ENCODE assay signal across 14 cellular contexts in genomic region chr15:58549013-58549779, GRCh38.
DNase-seq lines count a peak whose midpoint lies in the region; ATAC-seq and TF ChIP-seq lines count a peak whose summit lies in the region.
"Had no signal": no experiment of that assay in that cellular context is flagged by ENCODE, and none has a peak within 500 bp of the region (broad histone marks: within the 10 kb centered on the region; RNA-seq: fewer than 3 reads in every experiment).

No MANE protein-coding gene starts in this region.

- CTCF ChIA-PET in AG04450 (lab: Charles Lee): interaction anchor here (0.6 kb wide), 1 partner anchor 75 kb away, joined by 3 read pairs; no protein-coding TSS in a partner anchor
- CTCF ChIA-PET in CD8-positive, alpha-beta T cell (lab: Charles Lee): no interaction called here

- peaks cover 63% of the 10 kb centered on the region for H3K4me1 Mint-ChIP-seq in activated CD4-positive, alpha-beta T cell treated with anti-CD3 and anti-CD28 coated beads, Interleukin-2, amount 10 ng/mL, durations not matched to agents 24 days and 14 days
- peaks cover 22% of the 10 kb centered on the region for H3K4me1 Mint-ChIP-seq in CD8-positive, alpha-beta T cell (ENCODE audit: low read depth)
- H3K4me1 Mint-ChIP-seq in activated T-helper 1 cell treated with anti-CD3 and anti-CD28 coated beads, Interleukin-12 subunit alpha, Interleukin-12 subunit beta, Interleukin-2, Interleukin-4 antibody, amounts not matched to agents 30 ng/mL and 10 ng/mL and 1 ng/mL, durations not matched to agents 14 hours and 24 hours and 36 hours (ENCODE audit: low read depth): peaks cover 76% of the 10 kb centered on the region

- H3K27me3 ChIP-seq in AG04450 (ENCODE audit: control insufficient read depth, insufficient read depth, low read length) (no peaks in the 10 kb centered on the region), dorsolateral prefrontal cortex (no peaks in the 10 kb centered on the region)
- no peaks in the 10 kb centered on the region for H3K27me3 ChIP-seq in CD8-positive, alpha-beta T cell (ENCODE audit: insufficient read depth, low read length)

- DNase-seq in AG04450 (ENCODE audit: low read depth, low spot score) (peak; percentile 53), LHCN-M2 (ENCODE audit: low read depth) (peak; percentile 71), dorsolateral prefrontal cortex (no peak), myocyte (ENCODE audit: low read depth) (peak; percentile 94), amygdala (lab: John Stamatoyannopoulos, UW) (no peak)
- DNase-seq in activated CD4-positive, alpha-beta T cell treated with anti-CD3 and anti-CD28 coated beads, Interleukin-2, amount 10 ng/mL, durations not matched to agents 24 days and 14 days: no peak
- DNase-seq in CD8-positive, alpha-beta T cell: no peak
- no peak for DNase-seq in activated T-helper 1 cell treated with anti-CD3 and anti-CD28 coated beads, Interleukin-12 subunit alpha, Interleukin-12 subunit beta, Interleukin-2, Interleukin-4 antibody, amounts not matched to agents 30 ng/mL and 10 ng/mL and 1 ng/mL, durations not matched to agents 14 hours and 24 hours and 36 hours (ENCODE audit: low spot score)
- DNase-seq: dermis blood vessel endothelial cell, H9, NCI-H1048, NCI-H510A treated with DMSO at 0.1 percent for 48 hours, nephron progenitor cell had no signal

- peaks cover 10% of the 10 kb centered on the region for H3K9me3 Mint-ChIP-seq in activated CD4-positive, alpha-beta T cell treated with anti-CD3 and anti-CD28 coated beads, Interleukin-2, amount 10 ng/mL, durations not matched to agents 24 days and 14 days
- H3K9me3 Mint-ChIP-seq in CD8-positive, alpha-beta T cell: no peaks in the 10 kb centered on the region
- H3K9me3 Mint-ChIP-seq in activated T-helper 1 cell treated with anti-CD3 and anti-CD28 coated beads, Interleukin-12 subunit alpha, Interleukin-12 subunit beta, Interleukin-2, Interleukin-4 antibody, amounts not matched to agents 30 ng/mL and 10 ng/mL and 1 ng/mL, durations not matched to agents 14 hours and 24 hours and 36 hours: no peaks in the 10 kb centered on the region
- H3K9me3 Mint-ChIP-seq: H9, nephron progenitor cell had no signal

- POLR2A ChIA-PET in AG04450 (lab: Yijun Ruan, JAX): no interaction called here
- POLR2A ChIA-PET in CD8-positive, alpha-beta T cell (lab: Charles Lee): no interaction called here

- H3K4me1 ChIP-seq in CD8-positive, alpha-beta T cell (ENCODE audit: insufficient read depth, low read length): peaks cover 19% of the 10 kb centered on the region

- TF ChIP-seq CTCF in AG04450 (IDR thresholded peaks at IDR 0.05; ENCODE audit: low read depth, low read length) (no peak), dorsolateral prefrontal cortex (IDR thresholded peaks at IDR 0.05 in 54 of 56, conservative IDR thresholded peaks at IDR 0.05 in 2 of 56; ENCODE audit: low read depth in 1 of 56, partially characterized antibody in 56 of 56) (no peak)
- no peak for TF ChIP-seq CTCF in CD8-positive, alpha-beta T cell (IDR thresholded peaks at IDR 0.05)

- ATAC-seq in CD8-positive, alpha-beta T cell: no peak

- H3K36me3 ChIP-seq in CD8-positive, alpha-beta T cell (ENCODE audit: insufficient read depth, low read length): no peaks in the 10 kb centered on the region

- H3K9me3 ChIP-seq in AG04450 (ENCODE audit: control insufficient read depth, insufficient read depth, low read length): no peaks in the 10 kb centered on the region; the same call in 1 of the 2 replicates
- no peaks in the 10 kb centered on the region for H3K9me3 ChIP-seq in CD8-positive, alpha-beta T cell (ENCODE audit: low read length)

- no peaks in the 10 kb centered on the region for H3K27me3 Mint-ChIP-seq in activated CD4-positive, alpha-beta T cell treated with anti-CD3 and anti-CD28 coated beads, Interleukin-2, amount 10 ng/mL, durations not matched to agents 24 days and 14 days
- H3K27me3 Mint-ChIP-seq in CD8-positive, alpha-beta T cell (ENCODE audit: low read depth): no peaks in the 10 kb centered on the region
- no peaks in the 10 kb centered on the region for H3K27me3 Mint-ChIP-seq in activated T-helper 1 cell treated with anti-CD3 and anti-CD28 coated beads, Interleukin-12 subunit alpha, Interleukin-12 subunit beta, Interleukin-2, Interleukin-4 antibody, amounts not matched to agents 30 ng/mL and 10 ng/mL and 1 ng/mL, durations not matched to agents 14 hours and 24 hours and 36 hours (ENCODE audit: insufficient read depth)

- intact Hi-C loops in dorsolateral prefrontal cortex (cut with DNase I): no loop called here
- intact Hi-C loops in activated CD4-positive, alpha-beta T cell treated with anti-CD3 and anti-CD28 coated beads, Interleukin-2, amount 10 ng/mL, durations not matched to agents 24 days and 14 days (cut with micrococcal nuclease): loop anchor here (5.0 kb wide), 1 partner anchor 77 kb away; no protein-coding TSS in a partner anchor
- intact Hi-C loops in CD8-positive, alpha-beta T cell (cut with DNase I, micrococcal nuclease): no loop called here
- intact Hi-C loops in activated T-helper 1 cell treated with anti-CD3 and anti-CD28 coated beads, Interleukin-12 subunit alpha, Interleukin-12 subunit beta, Interleukin-2, Interleukin-4 antibody, amounts not matched to agents 30 ng/mL and 10 ng/mL and 1 ng/mL, durations not matched to agents 14 hours and 24 hours and 36 hours (cut with micrococcal nuclease): loop anchor here (5.0 kb wide), 1 partner anchor 43 kb away; no protein-coding TSS in a partner anchor

- no peak overlapping the region for H3K4me3 Mint-ChIP-seq in activated CD4-positive, alpha-beta T cell treated with anti-CD3 and anti-CD28 coated beads, Interleukin-2, amount 10 ng/mL, durations not matched to agents 24 days and 14 days
- H3K4me3 Mint-ChIP-seq in CD8-positive, alpha-beta T cell: no peak overlapping the region
- no peak overlapping the region for H3K4me3 Mint-ChIP-seq in activated T-helper 1 cell treated with anti-CD3 and anti-CD28 coated beads, Interleukin-12 subunit alpha, Interleukin-12 subunit beta, Interleukin-2, Interleukin-4 antibody, amounts not matched to agents 30 ng/mL and 10 ng/mL and 1 ng/mL, durations not matched to agents 14 hours and 24 hours and 36 hours
- H3K4me3 Mint-ChIP-seq: H9, nephron progenitor cell had no signal

- H3K27ac ChIP-seq in AG04450 (ENCODE audit: low read depth, low read length) (peak overlapping the region; percentile 70), dorsolateral prefrontal cortex (peak overlapping the region in 41 of 59 donors; percentile 0 to 73 (median 51))
- H3K27ac ChIP-seq in CD8-positive, alpha-beta T cell (ENCODE audit: low read depth, low read length): no peak overlapping the region
- H3K27ac ChIP-seq: RWPE1 had no signal

- peaks cover 14% of the 10 kb centered on the region for H3K36me3 Mint-ChIP-seq in activated CD4-positive, alpha-beta T cell treated with anti-CD3 and anti-CD28 coated beads, Interleukin-2, amount 10 ng/mL, durations not matched to agents 24 days and 14 days (ENCODE audit: low read depth)
- no peaks in the 10 kb centered on the region for H3K36me3 Mint-ChIP-seq in CD8-positive, alpha-beta T cell
- H3K36me3 Mint-ChIP-seq in activated T-helper 1 cell treated with anti-CD3 and anti-CD28 coated beads, Interleukin-12 subunit alpha, Interleukin-12 subunit beta, Interleukin-2, Interleukin-4 antibody, amounts not matched to agents 30 ng/mL and 10 ng/mL and 1 ng/mL, durations not matched to agents 14 hours and 24 hours and 36 hours (ENCODE audit: low read depth): peaks cover 13% of the 10 kb centered on the region

- no peak overlapping the region for H3K27ac Mint-ChIP-seq in activated CD4-positive, alpha-beta T cell treated with anti-CD3 and anti-CD28 coated beads, Interleukin-2, amount 10 ng/mL, durations not matched to agents 24 days and 14 days
- no peak overlapping the region for H3K27ac Mint-ChIP-seq in CD8-positive, alpha-beta T cell
- H3K27ac Mint-ChIP-seq in activated T-helper 1 cell treated with anti-CD3 and anti-CD28 coated beads, Interleukin-12 subunit alpha, Interleukin-12 subunit beta, Interleukin-2, Interleukin-4 antibody, amounts not matched to agents 30 ng/mL and 10 ng/mL and 1 ng/mL, durations not matched to agents 14 hours and 24 hours and 36 hours: no peak overlapping the region
- H3K27ac Mint-ChIP-seq: nephron progenitor cell had no signal

- no peak overlapping the region for H3K4me3 ChIP-seq in AG04450 (ENCODE audit: low read depth, low read length)
- no peak overlapping the region for H3K4me3 ChIP-seq in dorsolateral prefrontal cortex
- H3K4me3 ChIP-seq in CD8-positive, alpha-beta T cell (ENCODE audit: low read depth, low read length): no peak overlapping the region

Comparison
In these comparisons a context has a peak if more than half of its experiments do, and no peak if none do; other contexts are left out.
1. DNase-seq: peak in AG04450 (single experiment), LHCN-M2 (single experiment) and myocyte (single experiment); none in dorsolateral prefrontal cortex (0 of 10), amygdala (0 of 56), activated CD4-positive, alpha-beta T cell treated with anti-CD3 and anti-CD28 coated beads, Interleukin-2, amount 10 ng/mL, durations not matched to agents 24 days and 14 days (single experiment), CD8-positive, alpha-beta T cell (0 of 7) and activated T-helper 1 cell treated with anti-CD3 and anti-CD28 coated beads, Interleukin-12 subunit alpha, Interleukin-12 subunit beta, Interleukin-2, Interleukin-4 antibody, amounts not matched to agents 30 ng/mL and 10 ng/mL and 1 ng/mL, durations not matched to agents 14 hours and 24 hours and 36 hours (single experiment).
2. intact Hi-C loops: an anchor here in activated CD4-positive, alpha-beta T cell treated with anti-CD3 and anti-CD28 coated beads, Interleukin-2, amount 10 ng/mL, durations not matched to agents 24 days and 14 days (5.0 kb wide) and activated T-helper 1 cell treated with anti-CD3 and anti-CD28 coated beads, Interleukin-12 subunit alpha, Interleukin-12 subunit beta, Interleukin-2, Interleukin-4 antibody, amounts not matched to agents 30 ng/mL and 10 ng/mL and 1 ng/mL, durations not matched to agents 14 hours and 24 hours and 36 hours (5.0 kb wide); none called in dorsolateral prefrontal cortex and CD8-positive, alpha-beta T cell.